1 cellular context compared by ENCODE assay signal in genomic region chr22:40651057-40651456, GRCh38.
TF ChIP-seq lines count a peak whose summit lies in the region.

No MANE protein-coding gene starts in this region.

TF ChIP-seq in SK-N-SH treated with all-trans-retinoic acid at 6 μM for 48 hours, 23 proteins besides CTCF, POLR2A, EP300 and RAD21 (continued from another document):
- TF ChIP-seq TSHZ2 (CRISPR knock-in tag; IDR thresholded peaks at IDR 0.05) (no peak), ZFP30 (CRISPR knock-in tag; IDR thresholded peaks at IDR 0.05) (no peak)
